In the genomic region with DNA sequence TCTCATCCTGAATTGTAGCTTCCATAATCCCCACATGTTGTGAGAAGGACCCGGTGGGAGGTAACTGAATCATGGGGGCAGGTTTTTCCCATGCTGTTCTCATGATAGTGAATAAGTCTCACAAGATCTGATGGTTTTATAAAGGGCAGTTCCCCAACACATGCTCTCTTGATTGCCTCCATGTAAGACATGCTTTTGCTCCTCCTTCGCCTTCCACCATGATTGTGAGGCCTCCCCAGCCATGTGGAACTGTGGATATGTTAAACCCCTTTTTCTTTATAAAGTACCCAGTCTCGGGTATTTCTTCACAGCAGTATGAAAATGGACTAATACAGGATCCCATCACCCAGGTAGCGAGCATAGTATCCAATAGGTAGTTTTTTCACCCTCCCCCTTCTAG, we compare ENCODE assay signal across 2 cellular contexts. TPM values are rescaled to one million over a fixed set of nuclear protein-coding genes. Genes with fewer than 3 reads are reported as not detected.
"Had no signal": no experiment of that assay in that cellular context is flagged by ENCODE, and none has a peak within 500 bp of the region (broad histone marks: within the 10 kb centered on the region; RNA-seq: fewer than 3 reads in every experiment).

No MANE protein-coding gene starts in this region.

RNA-seq across cellular contexts. Expression of a gene that starts 43.2 kb away (rescaled TPM):
- total RNA-seq: activated naive CD4-positive, alpha-beta T cell treated with anti-CD3 and anti-CD28 coated beads for 36 hours; cardiac muscle cell had no signal
- polyA plus RNA-seq: cardiac muscle cell had no signal
